Comparison of ENCODE assay signal across 8 cellular contexts in the genomic region with DNA sequence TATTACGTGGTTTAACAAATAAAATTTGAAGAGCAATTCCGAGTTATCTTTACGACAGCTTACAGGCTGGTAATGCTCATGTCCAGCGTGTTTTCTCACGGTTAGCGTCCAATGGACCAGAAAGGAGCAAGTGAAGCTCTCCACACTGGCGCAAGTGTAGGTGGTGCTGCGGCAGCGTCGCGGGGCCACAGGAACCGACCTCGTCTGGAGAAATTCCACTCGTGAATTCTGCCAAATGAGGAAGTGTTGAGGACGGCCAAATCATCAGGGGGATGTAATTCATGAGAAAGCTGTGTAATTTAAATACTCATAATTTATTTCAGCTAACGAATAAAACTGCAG. TPM values are rescaled to one million over a fixed set of nuclear protein-coding genes. Genes with fewer than 3 reads are reported as not detected.
A peak's percentile ranks its signal among the peaks of the same experiment; 100 is the strongest.
DNase-seq lines count a peak whose midpoint lies in the region; ATAC-seq and TF ChIP-seq lines count a peak whose summit lies in the region.

No MANE protein-coding gene starts in this region.

- no peak for TF ChIP-seq POLR2A in adrenal gland (IDR thresholded peaks at IDR 0.05)
- no peak for TF ChIP-seq POLR2A in thyroid gland (IDR thresholded peaks at IDR 0.05)

- H3K27ac ChIP-seq in adrenal gland = peak overlapping the region in 3 of 5 donors; percentile 66 to 95 (median 89)
- peak overlapping the region; percentile 75 to 85 for H3K27ac ChIP-seq in left lung
- peak overlapping the region in 2 of 3 donors; percentile 81 to 90 for H3K27ac ChIP-seq in thyroid gland

- WGBS in adrenal gland, 4 donors = 10 to 16% (median 12%) methylated on average over 16 of the region's 16 CpGs
- 9 to 13% methylated on average over 16 of the region's 16 CpGs for whole genome bisulfite sequencing in thyroid gland, 2 donors

- peak in 2 of 6 experiments; percentile 19 to 21 for TF ChIP-seq CTCF in adrenal gland (IDR thresholded peaks at IDR 0.05)
- no peak for TF ChIP-seq CTCF in left lung (IDR thresholded peaks at IDR 0.05)
- TF ChIP-seq CTCF in thyroid gland (IDR thresholded peaks at IDR 0.05) = no peak

- H3K36me3 ChIP-seq in adrenal gland (replicated peaks in 1 of 2) (peaks cover 0 to 14% of the 10 kb centered on the region in 2 donors), left lung (peaks cover 0 to 31% of the 10 kb centered on the region in 2 donors), thyroid gland (peaks cover 10 to 14% of the 10 kb centered on the region in 2 donors)

- peak; percentile 29 for ATAC-seq in Right ventricle myocardium inferior
- peak; percentile 16 for ATAC-seq in HG03175 (IDR thresholded peaks at IDR 0.05; ENCODE audit: unreplicated experiment)
- peak; percentile 45 for ATAC-seq in left lung

- DNase-seq in Right ventricle myocardium inferior (ENCODE audit: missing footprints) (peak; percentile 76), cardiac septum (ENCODE audit: low spot score) (no peak), adrenal gland (no peak), left lung (no peak), thyroid gland (no peak), NOMO-1 treated with dmso at 0.1 percent for 144 hours (lab: John Stamatoyannopoulos, UW; ENCODE audit: unreplicated experiment) (no peak), ecto neural progenitor cell (ENCODE audit: low spot score) (no peak)

- H3K9me3 ChIP-seq in adrenal gland (replicated peaks in 1 of 3) (no peaks in the 10 kb centered on the region), left lung (peaks cover 0 to 3% of the 10 kb centered on the region in 2 donors), thyroid gland (no peaks in the 10 kb centered on the region)

- peak overlapping the region in 2 of 4 donors; percentile 88 to 92 for H3K4me3 ChIP-seq in adrenal gland
- peak overlapping the region; percentile 46 to 78 for H3K4me3 ChIP-seq in left lung
- H3K4me3 ChIP-seq in thyroid gland (replicated peaks in 1 of 3) = peak overlapping the region; percentile 25 to 88 (median 86)

- H3K4me1 ChIP-seq in adrenal gland (replicated peaks in 1 of 2) (peaks cover 7% of the 10 kb centered on the region in 2 donors), left lung (peaks cover 5 to 10% of the 10 kb centered on the region in 2 donors), thyroid gland (peaks cover 7 to 8% of the 10 kb centered on the region in 2 donors)

- H3K27me3 ChIP-seq in adrenal gland = no peaks in the 10 kb centered on the region
- no peaks in the 10 kb centered on the region for H3K27me3 ChIP-seq in left lung
- H3K27me3 ChIP-seq in thyroid gland = no peaks in the 10 kb centered on the region

- intact Hi-C loops in Right ventricle myocardium inferior (cut with DNase I) (loop anchor here (1.0 to 10.0 kb wide), 3 partner anchors 83 to 239 kb away; partner anchors contain the start of genes ZNF248, ZNF25 and ZNF33A), cardiac septum (cut with DNase I) (loop anchor here (1.0 to 2.0 kb wide), 3 partner anchors 83 to 236 kb away; partner anchors contain the start of genes ZNF248, ZNF25 and ZNF33A), adrenal gland (cut with DNase I) (loop anchor here in 1 of 2 donors (10.0 kb wide), 1 partner anchor 239 kb away; the partner anchor contains the start of gene ZNF248), left lung (cut with DNase I) (loop anchor here in 1 of 2 donors (10.0 kb wide), 1 partner anchor 109 kb away; no protein-coding TSS in a partner anchor), thyroid gland (cut with DNase I) (loop anchor here (10.0 kb wide), 1 partner anchor 119 kb away; the partner anchor contains the start of gene ZNF25)

RNA-seq across cellular contexts. Expression of gene ZNF37A, which starts 0.3 kb away (rescaled TPM):
- total RNA-seq in Right ventricle myocardium inferior = 7.3 TPM
- 9.4 TPM for total RNA-seq in cardiac septum
- 10 to 100 TPM in 6 of 8 donors, 1 to 10 TPM in 2; 6.5 to 20.2 (median 13.7) TPM for total RNA-seq in adrenal gland
- polyA plus RNA-seq in adrenal gland = 10 to 100 TPM in 2 of 3 donors, 1 to 10 TPM in 1; 6.8 to 15.2 (median 10.6) TPM
- 10 to 100 TPM; 14.8 to 16.4 TPM for total RNA-seq in left lung
- 10 to 100 TPM; 20.9 to 45.2 (median 25.2) TPM for total RNA-seq in thyroid gland
